In the genomic region with DNA sequence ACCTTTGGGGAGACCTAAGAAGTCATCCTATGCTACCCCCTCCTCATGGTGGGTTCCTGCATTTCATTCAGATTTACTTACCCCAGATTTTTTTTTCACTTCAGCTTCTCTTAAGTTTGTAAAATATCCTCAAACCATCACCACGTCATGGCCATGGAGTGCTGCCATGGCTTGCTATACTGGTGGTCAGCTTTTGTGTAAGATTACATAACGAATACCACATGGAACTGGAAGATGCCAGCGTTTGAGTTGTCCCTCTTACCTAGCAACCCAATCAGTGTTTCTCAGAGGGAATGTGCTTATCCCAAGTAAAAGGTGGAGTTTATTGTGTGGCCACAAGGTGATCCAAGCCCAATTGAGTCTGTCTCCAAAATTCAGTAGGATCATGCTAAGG, we compare ENCODE assay signal across 13 cellular contexts.
"Had no signal": no experiment of that assay in that cellular context is flagged by ENCODE, and none has a peak within 500 bp of the region (broad histone marks: within the 10 kb centered on the region; RNA-seq: fewer than 3 reads in every experiment).

No MANE protein-coding gene starts in this region.

- H3K4me3 ChIP-seq: cardiac muscle cell, dorsolateral prefrontal cortex, prostate gland, skin epidermis, transverse colon had no signal

- H3K27ac ChIP-seq: cardiac muscle cell, dorsolateral prefrontal cortex, prostate gland, skin epidermis, transverse colon had no signal

- H3K4me1 Mint-ChIP-seq: nephron progenitor cell had no signal

- H3K27ac Mint-ChIP-seq: activated CD4-positive, alpha-beta T cell treated with anti-CD3 and anti-CD28 coated beads, Interleukin-2, amount 10 ng/mL, durations not matched to agents 7 days and 5 days; activated T-helper 17 cell treated with anti-CD3 and anti-CD28 coated beads, Interleukin-2, amount 50 U/mL, for 72 hours; nephron progenitor cell had no signal

- H3K4me1 ChIP-seq: prostate gland had no signal

- H3K4me3 Mint-ChIP-seq: activated CD4-positive, alpha-beta T cell treated with anti-CD3 and anti-CD28 coated beads, Interleukin-2, amount 10 ng/mL, durations not matched to agents 7 days and 5 days; activated T-helper 17 cell treated with anti-CD3 and anti-CD28 coated beads, Interleukin-2, amount 50 U/mL, for 72 hours; nephron progenitor cell had no signal

- DNase-seq: activated naive CD4-positive, alpha-beta T cell treated with Interleukin-2 at 50 U/mL for 16 hours; activated T-cell treated with anti-CD3 and anti-CD28 coated beads for 4 hours; dorsolateral prefrontal cortex; foreskin melanocyte; occipital lobe; stimulated activated naive CD4-positive, alpha-beta T cell had no signal

- H3K27me3 ChIP-seq: cardiac muscle cell, dorsolateral prefrontal cortex, transverse colon had no signal

- H3K27me3 Mint-ChIP-seq: activated CD4-positive, alpha-beta T cell treated with anti-CD3 and anti-CD28 coated beads, Interleukin-2, amount 10 ng/mL, durations not matched to agents 7 days and 5 days; activated T-helper 17 cell treated with anti-CD3 and anti-CD28 coated beads, Interleukin-2, amount 50 U/mL, for 72 hours had no signal

- H3K36me3 ChIP-seq: cardiac muscle cell, prostate gland, transverse colon had no signal

- H3K9me3 ChIP-seq: prostate gland, transverse colon had no signal
